ENCODE assay signal across 18 cellular contexts in the genomic region with DNA sequence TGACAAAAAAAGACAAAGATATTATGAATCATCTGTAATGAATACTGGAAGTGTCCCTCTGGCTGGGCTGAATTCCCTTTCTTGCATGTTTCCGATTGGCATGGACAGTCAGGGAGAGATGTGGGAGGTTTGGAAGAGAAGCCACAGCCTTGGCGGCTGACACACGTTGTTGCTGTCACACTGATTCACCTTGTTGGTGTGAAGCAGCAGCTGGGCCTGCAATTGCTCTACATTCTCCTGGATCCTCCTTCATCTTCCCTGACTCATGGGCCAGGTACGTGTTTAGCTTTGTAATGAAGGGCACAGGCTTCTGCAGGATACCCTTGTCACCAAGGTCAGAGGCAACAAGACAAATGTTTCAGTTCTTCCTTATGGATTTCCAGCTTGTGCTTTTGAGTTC. TPM values are rescaled to one million over a fixed set of nuclear protein-coding genes. Genes with fewer than 3 reads are reported as not detected.
DNase-seq lines count a peak whose midpoint lies in the region; ATAC-seq lines count a peak whose summit lies in the region.
"Had no signal": no experiment of that assay in that cellular context is flagged by ENCODE, and none has a peak within 500 bp of the region (broad histone marks: within the 10 kb centered on the region; RNA-seq: fewer than 3 reads in every experiment).

No MANE protein-coding gene starts in this region.

- no peak for ATAC-seq in HG02970 (IDR thresholded peaks at IDR 0.05; ENCODE audit: low FRiP score, unreplicated experiment)

- DNase-seq in M059J (ENCODE audit: low read depth), result peak; percentile 7
- DNase-seq in SW480 (ENCODE audit: low spot score), result peak; percentile 14
- peak; percentile 58 for DNase-seq in islet precursor cell
- peak in 7 of 10 donors; percentile 3 to 85 (median 35) for DNase-seq in posterior cingulate gyrus
- DNase-seq in NCI-H1048 (lab: John Stamatoyannopoulos, UW), result no peak
- DNase-seq in activated CD4-positive, alpha-beta T cell treated with anti-CD3 and anti-CD28 coated beads for 48 hours, result no peak
- no peak for DNase-seq in activated CD4-positive, CD25-positive, alpha-beta regulatory T cell treated with anti-CD3 and anti-CD28 coated beads, Interleukin-2, amount 50 U/mL, for 72 hours
- DNase-seq: ACHN, AML-193, COR-L47, MV-4-11, NCI-H1436, NCI-H2029, NCI-H82, PC-9, SIG-M5 had no signal

- intact Hi-C loops in posterior cingulate gyrus (cut with DNase I), result no loop called here

RNA-seq across cellular contexts. Expression of gene SMIM8, which starts 13.4 kb away (rescaled TPM):
- 3.9 and 6.1 TPM in 2 replicates for total RNA-seq in M059J (2014; rRNA removed; shearing (Covaris generic))

RNA-seq across cellular contexts. Expression of gene GJB7, which starts 20.1 kb away (rescaled TPM):
- not detected in 2 replicates for total RNA-seq in M059J (2014; rRNA removed; shearing (Covaris generic))
- total RNA-seq: LHCN-M2, PC-9 had no signal

RNA-seq across cellular contexts. Expression of gene C6orf163, which starts 35.6 kb away (rescaled TPM):
- not detected in 2 replicates for total RNA-seq in M059J (2014; rRNA removed; shearing (Covaris generic))

Comparison
In these comparisons a context has a peak if more than half of its experiments do, and no peak if none do; other contexts are left out.
1. DNase-seq: peak in M059J (single experiment), SW480 (single experiment), islet precursor cell (single experiment) and posterior cingulate gyrus (7 of 10); none in NCI-H1048 (single experiment), activated CD4-positive, alpha-beta T cell treated with anti-CD3 and anti-CD28 coated beads for 48 hours (single experiment) and activated CD4-positive, CD25-positive, alpha-beta regulatory T cell treated with anti-CD3 and anti-CD28 coated beads, Interleukin-2, amount 50 U/mL, for 72 hours (single experiment).